ENCODE assay signal across 17 cellular contexts in the genomic region with DNA sequence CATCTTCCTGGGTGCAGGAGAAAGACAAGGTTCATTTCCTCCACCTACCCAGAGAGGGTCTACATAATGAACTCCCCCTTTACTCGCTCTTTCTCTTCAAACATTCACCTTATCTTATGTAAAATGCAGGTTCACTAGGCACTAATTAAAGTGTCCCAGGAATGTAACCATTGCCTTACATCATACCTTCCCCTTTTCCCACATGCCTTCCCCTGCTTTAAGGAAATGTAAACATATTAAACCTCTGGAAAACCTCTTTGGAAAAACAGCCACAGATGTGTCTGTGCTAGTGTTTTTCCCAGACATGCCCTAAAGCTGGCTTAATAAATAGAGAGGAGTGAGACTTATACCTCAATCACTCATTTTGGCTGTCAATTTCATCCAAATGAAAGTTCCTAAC. TPM values are rescaled to one million over a fixed set of nuclear protein-coding genes. Genes with fewer than 3 reads are reported as not detected.
"Had no signal": no experiment of that assay in that cellular context is flagged by ENCODE, and none has a peak within 500 bp of the region (broad histone marks: within the 10 kb centered on the region; RNA-seq: fewer than 3 reads in every experiment).

No MANE protein-coding gene starts in this region.

- H3K4me3 ChIP-seq: esophagus squamous epithelium, heart left ventricle, left ventricle myocardium inferior, prostate gland, sigmoid colon, thoracic aorta, uterus had no signal

- H3K4me3 Mint-ChIP-seq: activated naive CD8-positive, alpha-beta T cell treated with anti-CD3 and anti-CD28 coated beads for 36 hours; naive thymus-derived CD8-positive, alpha-beta T cell; stimulated activated naive CD8-positive, alpha-beta T cell treated with anti-CD3 and anti-CD28 coated beads, Interleukin-15, amount 100 ng/mL, for 72 hours had no signal

- H3K36me3 ChIP-seq: esophagus squamous epithelium, heart left ventricle, left ventricle myocardium inferior, prostate gland, sigmoid colon, thoracic aorta, uterus had no signal

- H3K36me3 Mint-ChIP-seq: activated naive CD8-positive, alpha-beta T cell treated with anti-CD3 and anti-CD28 coated beads for 36 hours had no signal

- H3K9me3 ChIP-seq: esophagus squamous epithelium, heart left ventricle, left ventricle myocardium inferior, prostate gland, sigmoid colon, thoracic aorta, uterus had no signal

- H3K27me3 ChIP-seq: esophagus squamous epithelium, foreskin keratinocyte, heart left ventricle, sigmoid colon, uterus had no signal

- H3K27ac Mint-ChIP-seq: activated naive CD8-positive, alpha-beta T cell treated with anti-CD3 and anti-CD28 coated beads for 36 hours; naive thymus-derived CD8-positive, alpha-beta T cell; stimulated activated naive CD8-positive, alpha-beta T cell treated with anti-CD3 and anti-CD28 coated beads, Interleukin-15, amount 100 ng/mL, for 72 hours had no signal

- H3K27ac ChIP-seq: esophagus squamous epithelium, foreskin keratinocyte, heart left ventricle, left ventricle myocardium inferior, prostate gland, sigmoid colon, thoracic aorta, uterus had no signal

- H3K9me3 Mint-ChIP-seq: activated naive CD8-positive, alpha-beta T cell treated with anti-CD3 and anti-CD28 coated beads for 36 hours; naive thymus-derived CD8-positive, alpha-beta T cell; stimulated activated naive CD8-positive, alpha-beta T cell treated with anti-CD3 and anti-CD28 coated beads, Interleukin-15, amount 100 ng/mL, for 72 hours had no signal

- DNase-seq: activated CD4-positive, alpha-beta T cell treated with anti-CD3 and anti-CD28 coated beads, Interleukin-2, amount 50 U/mL, for 48 hours; activated gamma-delta T cell; activated naive CD8-positive, alpha-beta T cell treated with anti-CD3 and anti-CD28 coated beads for 36 hours; activated T-cell treated with anti-CD3 and anti-CD28 coated beads, Interleukin-2, amount 50 U/mL, for 48 hours; esophagus squamous epithelium; foreskin keratinocyte; heart left ventricle; left ventricle myocardium inferior; naive thymus-derived CD8-positive, alpha-beta T cell; nucleus accumbens; sigmoid colon; stimulated activated CD4-positive, alpha-beta T cell treated with anti-CD3 and anti-CD28 coated beads, Interleukin-2, amount 100 ng/mL, for 48 hours; stimulated activated naive CD8-positive, alpha-beta T cell treated with anti-CD3 and anti-CD28 coated beads, Interleukin-15, amount 100 ng/mL, for 72 hours; uterus had no signal

- H3K4me1 Mint-ChIP-seq: stimulated activated naive CD8-positive, alpha-beta T cell treated with anti-CD3 and anti-CD28 coated beads, Interleukin-15, amount 100 ng/mL, for 72 hours had no signal

RNA-seq across cellular contexts. Expression of a gene that starts 15.8 kb away (rescaled TPM):
- total RNA-seq: T-helper 2 cell treated with Interferon-gamma antibody and Interleukin-4, amounts not matched to agents 100 ng/mL and 5 ng/mL, for 36 hours had no signal
